Comparison of ENCODE assay signal across 18 cellular contexts in the genomic region with DNA sequence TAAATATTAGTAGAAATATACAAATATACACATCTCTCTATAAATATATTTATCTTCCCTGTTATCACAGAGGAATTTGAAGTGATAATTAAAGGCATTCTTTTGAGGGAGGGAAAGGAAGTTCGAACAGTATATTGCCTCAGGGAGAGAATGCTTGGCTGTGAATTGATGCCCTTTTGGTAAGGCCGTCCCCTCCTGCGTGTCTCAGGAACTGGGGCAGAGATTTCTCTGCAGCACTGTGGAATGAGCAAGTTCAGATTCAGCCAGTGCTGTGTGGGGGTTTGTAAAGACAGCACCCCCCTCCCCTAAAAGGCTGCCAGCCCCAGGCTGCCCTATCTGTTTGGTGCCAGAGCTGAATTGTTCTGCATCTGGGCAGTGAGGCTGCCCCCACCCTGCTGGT. TPM values are rescaled to one million over a fixed set of nuclear protein-coding genes. Genes with fewer than 3 reads are reported as not detected.
"Had no signal": no experiment of that assay in that cellular context is flagged by ENCODE, and none has a peak within 500 bp of the region (broad histone marks: within the 10 kb centered on the region; RNA-seq: fewer than 3 reads in every experiment).

No MANE protein-coding gene starts in this region.

- H3K27ac ChIP-seq: right atrium auricular region, tibial artery, WERI-Rb-1 had no signal

- ATAC-seq: activated CD8-positive, alpha-beta T cell treated with anti-CD3 and anti-CD28 coated beads, Interleukin-2, amount 10 ng/mL, durations not matched to agents 7 days and 5 days; activated naive CD8-positive, alpha-beta T cell treated with anti-CD3 and anti-CD28 coated beads, Interleukin-2, amount 50 U/mL, for 24 hours; left lobe of liver; natural killer cell; stimulated activated naive CD8-positive, alpha-beta T cell treated with anti-CD3 and anti-CD28 coated beads, Interleukin-15, Interleukin-2, amounts not matched to agents 100 U/mL and 50 U/mL, for 24 hours had no signal

- H3K36me3 ChIP-seq: WERI-Rb-1 had no signal

- H3K4me3 ChIP-seq: lung, right atrium auricular region, tibial artery had no signal

- H3K9me3 ChIP-seq: right atrium auricular region, tibial artery had no signal

- DNase-seq: activated CD4-positive, alpha-beta T cell treated with anti-CD3 and anti-CD28 coated beads, Interleukin-2, amount 50 U/mL, for 1 hour; activated CD4-positive, CD25-positive, alpha-beta regulatory T cell treated with anti-CD3 and anti-CD28 coated beads, Interleukin-2, amount 50 U/mL, for 72 hours; activated CD8-positive, alpha-beta T cell treated with anti-CD3 and anti-CD28 coated beads, Interleukin-2, amount 10 ng/mL, durations not matched to agents 7 days and 5 days; activated gamma-delta T cell; activated naive CD4-positive, alpha-beta T cell treated with anti-CD3 and anti-CD28 coated beads, Interleukin-2, amount 50 U/mL, for 16 hours; activated naive CD8-positive, alpha-beta T cell treated with anti-CD3 and anti-CD28 coated beads, Interleukin-2, amount 50 U/mL, for 24 hours; natural killer cell; stimulated activated CD4-positive, alpha-beta T cell treated with anti-CD3 and anti-CD28 coated beads, Interleukin-4, amount 100 ng/mL, for 24 hours; stimulated activated naive CD8-positive, alpha-beta T cell treated with anti-CD3 and anti-CD28 coated beads, Interleukin-15, Interleukin-2, amounts not matched to agents 100 U/mL and 50 U/mL, for 24 hours; tibial artery; WERI-Rb-1 had no signal

- H3K27me3 ChIP-seq: right atrium auricular region, tibial artery had no signal

RNA-seq across cellular contexts. Expression of a gene that starts 42.0 kb away (rescaled TPM):
- total RNA-seq: activated CD8-positive, alpha-beta T cell treated with anti-CD3 and anti-CD28 coated beads, Interleukin-2, amount 10 ng/mL, durations not matched to agents 7 days and 5 days; epithelial cell of proximal tubule; fibroblast of villous mesenchyme; glomerular endothelial cell; natural killer cell; osteocyte had no signal
